ENCODE assay signal across 8 cellular contexts in the genomic region with DNA sequence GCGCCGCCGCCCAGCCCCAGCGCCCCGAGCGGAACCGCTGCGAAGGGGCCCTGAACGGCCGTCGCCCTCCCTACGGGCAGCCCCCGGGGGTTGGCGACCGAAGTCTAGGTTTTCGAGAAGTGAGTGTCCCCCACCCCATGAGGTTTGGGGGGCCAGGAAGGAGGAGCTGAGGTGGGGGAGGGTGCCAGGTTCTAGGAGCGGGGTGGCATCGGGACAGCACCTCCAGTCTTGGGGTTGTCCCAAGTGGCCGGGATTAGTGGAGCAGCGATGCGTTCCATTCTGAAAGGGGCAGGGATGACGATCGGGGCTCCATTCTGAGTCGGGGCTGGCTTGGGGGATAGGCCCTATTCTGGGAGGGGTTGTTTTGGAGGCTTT. TPM values are rescaled to one million over a fixed set of nuclear protein-coding genes. Genes with fewer than 3 reads are reported as not detected.
A peak's percentile ranks its signal among the peaks of the same experiment; 100 is the strongest.
DNase-seq lines count a peak whose midpoint lies in the region; ATAC-seq and TF ChIP-seq lines count a peak whose summit lies in the region.

No MANE protein-coding gene starts in this region.

- CTCF ChIA-PET in GM10248 (lab: Yijun Ruan, JAX): interaction anchor here (0.7 to 1.7 kb wide), 4 partner anchors 72 to 101 kb away, joined by 3 to 5 read pairs (median 4); a partner anchor contains a TSS

- peaks cover 11% of the 10 kb centered on the region for H3K36me3 ChIP-seq in thymus (ENCODE audit: control insufficient read depth, insufficient read depth)

- peak; percentile 1 for ATAC-seq in left lobe of liver

- peak overlapping the region; percentile 44 for H3K4me3 ChIP-seq in Jurkat, Clone E6-1 (ENCODE audit: low read length)
- H3K4me3 ChIP-seq in thymus (ENCODE audit: low read length): peak overlapping the region; percentile 88

- DNase-seq in GM10248 (ENCODE audit: extremely low spot score) (peak; percentile 53), T47D (ENCODE audit: low read depth in 1 of 2, low spot score in 1 of 2) (peak; percentile 26 to 67), left lobe of liver (ENCODE audit: low spot score) (no peak), SK-N-DZ (ENCODE audit: low spot score) (no peak), T1000 (lab: John Stamatoyannopoulos, UW) (no peak)
- no peak for DNase-seq in Jurkat, Clone E6-1 (ENCODE audit: low read depth, low spot score)
- DNase-seq in stimulated activated CD4-positive, alpha-beta T cell treated with anti-CD3 and anti-CD28 coated beads, Interleukin-4, amount 100 ng/mL, for 1 hour: no peak

- H3K27ac ChIP-seq in thymus (ENCODE audit: low read depth): no peak overlapping the region

- H3K9me3 ChIP-seq in thymus (ENCODE audit: control insufficient read depth): no peaks in the 10 kb centered on the region

- peaks cover 8% of the 10 kb centered on the region for H3K4me1 ChIP-seq in thymus (ENCODE audit: control insufficient read depth, insufficient read depth, low read length)

- 3% methylated on average over 24 of the region's 24 CpGs for WGBS in thymus

- no peaks in the 10 kb centered on the region for H3K27me3 ChIP-seq in thymus (ENCODE audit: control insufficient read depth, insufficient read depth)

- POLR2A ChIA-PET in GM10248 (lab: Yijun Ruan, JAX): interaction anchor here (0.6 to 1.1 kb wide), 2 partner anchors 47 to 574 kb away, joined by 3 to 4 read pairs; a partner anchor contains a TSS

- in situ Hi-C loops in T47D (cut with HindIII; ENCODE audit: low pct_unique_long_range_greater_than_20kb, low sequenced_read_pairs): no loop called here

- no peak for TF ChIP-seq CTCF in GM10248 (IDR thresholded peaks at IDR 0.05; ENCODE audit: control extremely low read depth, extremely low read depth, low read depth, missing control alignments)

RNA-seq across cellular contexts. Expression of a gene that starts 0.4 kb away (rescaled TPM):
- 12.8 TPM for polyA plus RNA-seq in Jurkat, Clone E6-1 (2012; ENCODE audit: insufficient read depth, insufficient read length)
- 9.1 TPM for total RNA-seq in left lobe of liver
- 18.3 TPM for polyA plus RNA-seq in thymus
- 4.8 and 5.5 TPM in 2 replicates for polyA plus RNA-seq in SK-N-DZ (2014; cell fraction: cytosol; rRNA removed)
- polyA plus RNA-seq in SK-N-DZ (2014; cell fraction: nucleus; rRNA removed): 10.7 and 18.2 TPM in 2 replicates

RNA-seq across cellular contexts. Expression of a gene that starts 7.9 kb away (rescaled TPM):
- 11.6 TPM for polyA plus RNA-seq in Jurkat, Clone E6-1 (2012; ENCODE audit: insufficient read depth, insufficient read length)
- total RNA-seq in left lobe of liver: 34.0 TPM
- 35.2 TPM for polyA plus RNA-seq in thymus
- polyA plus RNA-seq in SK-N-DZ (2014; cell fraction: cytosol; rRNA removed): 5.0 and 5.6 TPM in 2 replicates
- 18.2 and 29.8 TPM in 2 replicates for polyA plus RNA-seq in SK-N-DZ (2014; cell fraction: nucleus; rRNA removed)

RNA-seq across cellular contexts. Expression of a gene that starts 10.8 kb away (rescaled TPM):
- polyA plus RNA-seq in Jurkat, Clone E6-1 (2012; ENCODE audit: insufficient read depth, insufficient read length): not detected
- 0.25 TPM for total RNA-seq in left lobe of liver
- 1.6 TPM for polyA plus RNA-seq in thymus
- not detected in 2 replicates for polyA plus RNA-seq in SK-N-DZ (2014; cell fraction: cytosol; rRNA removed)
- 0.27 TPM in 1 of 2 replicates, not detected in the other for polyA plus RNA-seq in SK-N-DZ (2014; cell fraction: nucleus; rRNA removed)

RNA-seq across cellular contexts. Expression of a gene that starts 46.5 kb away (rescaled TPM):
- polyA plus RNA-seq in Jurkat, Clone E6-1 (2012; ENCODE audit: insufficient read depth, insufficient read length): 34.9 TPM
- total RNA-seq in left lobe of liver: 29.9 TPM
- polyA plus RNA-seq in thymus: 32.3 TPM
- polyA plus RNA-seq in SK-N-DZ (2014; cell fraction: cytosol; rRNA removed): 28.2 TPM in 2 replicates
- 8.5 and 14.2 TPM in 2 replicates for polyA plus RNA-seq in SK-N-DZ (2014; cell fraction: nucleus; rRNA removed)

RNA-seq across cellular contexts. Expression of a gene that starts 47.0 kb away (rescaled TPM):
- polyA plus RNA-seq in Jurkat, Clone E6-1 (2012; ENCODE audit: insufficient read depth, insufficient read length): not detected
- total RNA-seq in left lobe of liver: not detected
- polyA plus RNA-seq in thymus: 0.50 TPM
- polyA plus RNA-seq in SK-N-DZ (2014; cell fraction: cytosol; rRNA removed): 5.2 TPM in 1 of 2 replicates, not detected in the other
- not detected in 2 replicates for polyA plus RNA-seq in SK-N-DZ (2014; cell fraction: nucleus; rRNA removed)

Comparison
In these comparisons a context has a peak if more than half of its experiments do, and no peak if none do; other contexts are left out.
1. DNase-seq: peak in GM10248 (single experiment) and T47D (2 of 2); none in Jurkat, Clone E6-1 (single experiment), left lobe of liver (single experiment), SK-N-DZ (single experiment), T1000 (single experiment) and stimulated activated CD4-positive, alpha-beta T cell treated with anti-CD3 and anti-CD28 coated beads, Interleukin-4, amount 100 ng/mL, for 1 hour (single experiment).